19 cellular contexts compared by ENCODE assay signal in genomic region chr10:14904864-14905263, GRCh38. TPM values are rescaled to one million over a fixed set of nuclear protein-coding genes. Genes with fewer than 3 reads are reported as not detected.
A peak's percentile ranks its signal among the peaks of the same experiment; 100 is the strongest.
DNase-seq lines count a peak whose midpoint lies in the region; ATAC-seq and TF ChIP-seq lines count a peak whose summit lies in the region.
"Had no signal": no experiment of that assay in that cellular context is flagged by ENCODE, and none has a peak within 500 bp of the region (broad histone marks: within the 10 kb centered on the region; RNA-seq: fewer than 3 reads in every experiment).

No MANE protein-coding gene starts in this region.

- no peaks in the 10 kb centered on the region for H3K27me3 ChIP-seq in AG04450 (ENCODE audit: control insufficient read depth, insufficient read depth, low read length)
- H3K27me3 ChIP-seq in CD4-positive, alpha-beta T cell (ENCODE audit: control insufficient read depth, insufficient read depth, low read length), result no peaks in the 10 kb centered on the region
- H3K27me3 ChIP-seq: BE2C; BLaER1 treated with 17β-estradiol and CSF1 and Interleukin-3, amounts not matched to agents 10 nM and 100 nM had no signal

- peaks cover 6% of the 10 kb centered on the region for H3K9me3 Mint-ChIP-seq in activated CD4-positive, alpha-beta T cell treated with anti-CD3 and anti-CD28 coated beads for 36 hours (ENCODE audit: low read depth)
- H3K9me3 Mint-ChIP-seq in CD4-positive, alpha-beta T cell, result peaks cover 2% of the 10 kb centered on the region
- H3K9me3 Mint-ChIP-seq in memory B cell, result no peaks in the 10 kb centered on the region
- H3K9me3 Mint-ChIP-seq in T-helper 2 cell treated with Interferon-gamma antibody and Interleukin-4, amounts not matched to agents 5 μg/mL and 100 μg/mL, for 36 hours, result peaks cover 9% of the 10 kb centered on the region
- H3K9me3 Mint-ChIP-seq: HFFc6 had no signal

- no peak overlapping the region for H3K4me3 ChIP-seq in AG04450 (ENCODE audit: low read depth, low read length)
- H3K4me3 ChIP-seq: BLaER1 treated with 17β-estradiol and CSF1 and Interleukin-3, amounts not matched to agents 10 nM and 100 nM; HAP-1 had no signal

- peaks cover 9% of the 10 kb centered on the region for H3K4me1 Mint-ChIP-seq in activated CD4-positive, alpha-beta T cell treated with anti-CD3 and anti-CD28 coated beads for 36 hours
- H3K4me1 Mint-ChIP-seq in CD4-positive, alpha-beta T cell (ENCODE audit: low read depth), result peaks cover 32% of the 10 kb centered on the region
- H3K4me1 Mint-ChIP-seq in memory B cell, result no peaks in the 10 kb centered on the region
- peaks cover 3% of the 10 kb centered on the region for H3K4me1 Mint-ChIP-seq in T-helper 2 cell treated with Interferon-gamma antibody and Interleukin-4, amounts not matched to agents 5 μg/mL and 100 μg/mL, for 36 hours (ENCODE audit: low read depth)
- H3K4me1 Mint-ChIP-seq: CD14-positive monocyte had no signal

- POLR2A ChIA-PET in activated CD4-positive, alpha-beta T cell treated with anti-CD3 and anti-CD28 coated beads for 36 hours (lab: Charles Lee), result no interaction called here
- POLR2A ChIA-PET in AG04450 (lab: Yijun Ruan, JAX), result no interaction called here
- POLR2A ChIA-PET in CD4-positive, alpha-beta T cell (lab: Charles Lee), result interaction anchor here (1.0 to 2.4 kb wide), 2 partner anchors 49 to 66 kb away, joined by 5 to 8 read pairs; partner anchors contain the start of genes CDNF, DCLRE1C, HSPA14 and MSANTD7

- H3K4me3 Mint-ChIP-seq in activated CD4-positive, alpha-beta T cell treated with anti-CD3 and anti-CD28 coated beads for 36 hours, result no peak overlapping the region
- no peak overlapping the region for H3K4me3 Mint-ChIP-seq in CD4-positive, alpha-beta T cell
- H3K4me3 Mint-ChIP-seq in memory B cell, result no peak overlapping the region
- H3K4me3 Mint-ChIP-seq in T-helper 2 cell treated with Interferon-gamma antibody and Interleukin-4, amounts not matched to agents 5 μg/mL and 100 μg/mL, for 36 hours, result no peak overlapping the region
- H3K4me3 Mint-ChIP-seq: CD14-positive monocyte; CD8-positive, alpha-beta T cell; HFFc6 had no signal

- no peak for ATAC-seq in activated CD4-positive, alpha-beta T cell treated with anti-CD3 and anti-CD28 coated beads for 36 hours
- ATAC-seq in CD4-positive, alpha-beta T cell (ENCODE audit: poor library complexity), result no peak
- ATAC-seq in memory B cell (ENCODE audit: low read depth), result no peak

- DNase-seq in activated CD4-positive, alpha-beta T cell treated with anti-CD3 and anti-CD28 coated beads for 36 hours, result no peak
- no peak for DNase-seq in activated CD4-positive, alpha-beta T cell treated with anti-CD3 and anti-CD28 coated beads for 1 hour
- DNase-seq in AG04450 (ENCODE audit: low read depth, low spot score) (no peak), memory B cell (ENCODE audit: low spot score in 2 of 2) (no peak), KBM-7 (no peak)
- DNase-seq in CD4-positive, alpha-beta T cell, result no peak
- no peak for DNase-seq in T-helper 2 cell treated with Interferon-gamma antibody and Interleukin-4, amounts not matched to agents 5 μg/mL and 100 μg/mL, for 36 hours (ENCODE audit: low spot score)
- DNase-seq: 8988T, BE2C, DMS153, DND-41, GOT3 had no signal

- peak overlapping the region; percentile 72 for H3K27ac Mint-ChIP-seq in activated CD4-positive, alpha-beta T cell treated with anti-CD3 and anti-CD28 coated beads for 36 hours
- H3K27ac Mint-ChIP-seq in CD4-positive, alpha-beta T cell, result peak overlapping the region; percentile 72
- H3K27ac Mint-ChIP-seq in memory B cell, result peak overlapping the region; percentile 41
- H3K27ac Mint-ChIP-seq in T-helper 2 cell treated with Interferon-gamma antibody and Interleukin-4, amounts not matched to agents 5 μg/mL and 100 μg/mL, for 36 hours, result no peak overlapping the region
- H3K27ac Mint-ChIP-seq: HFFc6 had no signal

- H3K36me3 Mint-ChIP-seq in activated CD4-positive, alpha-beta T cell treated with anti-CD3 and anti-CD28 coated beads for 36 hours (ENCODE audit: low read depth), result peaks cover 49% of the 10 kb centered on the region
- peaks cover 45% of the 10 kb centered on the region for H3K36me3 Mint-ChIP-seq in CD4-positive, alpha-beta T cell (ENCODE audit: low read depth)
- peaks cover 19% of the 10 kb centered on the region for H3K36me3 Mint-ChIP-seq in memory B cell
- peaks cover 53% of the 10 kb centered on the region for H3K36me3 Mint-ChIP-seq in T-helper 2 cell treated with Interferon-gamma antibody and Interleukin-4, amounts not matched to agents 5 μg/mL and 100 μg/mL, for 36 hours (ENCODE audit: low read depth)

- H3K9me3 ChIP-seq in AG04450 (ENCODE audit: control insufficient read depth, insufficient read depth, low read length), result no peaks in the 10 kb centered on the region; the same call in 1 of the 2 replicates
- no peaks in the 10 kb centered on the region for H3K9me3 ChIP-seq in CD4-positive, alpha-beta T cell (ENCODE audit: control insufficient read depth, low read length)
- H3K9me3 ChIP-seq: BE2C, Caco-2, HAP-1 had no signal

- no peaks in the 10 kb centered on the region for H3K27me3 Mint-ChIP-seq in activated CD4-positive, alpha-beta T cell treated with anti-CD3 and anti-CD28 coated beads for 36 hours
- no peaks in the 10 kb centered on the region for H3K27me3 Mint-ChIP-seq in CD4-positive, alpha-beta T cell
- no peaks in the 10 kb centered on the region for H3K27me3 Mint-ChIP-seq in memory B cell
- no peaks in the 10 kb centered on the region for H3K27me3 Mint-ChIP-seq in T-helper 2 cell treated with Interferon-gamma antibody and Interleukin-4, amounts not matched to agents 5 μg/mL and 100 μg/mL, for 36 hours (ENCODE audit: low read depth)

- no peak overlapping the region for H3K27ac ChIP-seq in AG04450 (ENCODE audit: low read depth, low read length)
- H3K27ac ChIP-seq in CD4-positive, alpha-beta T cell (ENCODE audit: low read depth, low read length), result no peak overlapping the region
- H3K27ac ChIP-seq: BLaER1 treated with 17β-estradiol and CSF1 and Interleukin-3, amounts not matched to agents 10 nM and 100 nM had no signal

- TF ChIP-seq CTCF in AG04450 (IDR thresholded peaks at IDR 0.05; ENCODE audit: low read depth, low read length), result 0 out of 2 replicates have a peak, but pooled peaks have one; percentile 2
- no peak for TF ChIP-seq CTCF in CD4-positive, alpha-beta T cell (IDR thresholded peaks at IDR 0.05)

- in situ Hi-C loops in KBM-7 (cut with MboI; ENCODE audit: low pct_unique_long_range_greater_than_20kb, low sequenced_read_pairs), result no loop called here

- intact Hi-C loops in activated CD4-positive, alpha-beta T cell treated with anti-CD3 and anti-CD28 coated beads for 36 hours (cut with DNase I, micrococcal nuclease), result no loop called here
- intact Hi-C loops in CD4-positive, alpha-beta T cell (cut with DNase I, micrococcal nuclease), result loop anchor here in 1 of 2 experiments (2.0 kb wide), 2 partner anchors 26 to 50 kb away; partner anchors contain the start of genes DCLRE1C and SUV39H2

- CTCF ChIA-PET in activated CD4-positive, alpha-beta T cell treated with anti-CD3 and anti-CD28 coated beads for 36 hours (lab: Charles Lee), result interaction anchor here (0.8 to 1.9 kb wide), 7 partner anchors 9 to 67 kb away, joined by 3 to 7 read pairs (median 3); partner anchors contain the start of gene SUV39H2
- CTCF ChIA-PET in AG04450 (lab: Charles Lee), result interaction anchor here (0.5 to 1.0 kb wide), 5 partner anchors 12 to 581 kb away, joined by 3 to 4 read pairs (median 3); no protein-coding TSS in a partner anchor
- CTCF ChIA-PET in CD4-positive, alpha-beta T cell (lab: Charles Lee), result interaction anchor here (0.6 to 0.9 kb wide), 4 partner anchors 15 to 1616 kb away, joined by 3 to 5 read pairs (median 4); no protein-coding TSS in a partner anchor

RNA-seq across cellular contexts. Expression of gene SUV39H2, which starts 26.2 kb away (rescaled TPM):
- total RNA-seq in activated CD4-positive, alpha-beta T cell treated with anti-CD3 and anti-CD28 coated beads for 36 hours, result 10 to 100 TPM; 42.9 to 51.5 TPM
- 6.2 and 9.0 TPM in 2 replicates for polyA plus RNA-seq in AG04450 (2011; rRNA removed)
- polyA minus RNA-seq in AG04450 (2011; rRNA and poly(A)+ RNA removed), result 2.2 and 9.1 TPM in 2 replicates
- total RNA-seq in CD4-positive, alpha-beta T cell, result 1 to 10 TPM; 3.4 to 3.5 TPM

RNA-seq across cellular contexts. Expression of gene DCLRE1C, which starts 49.0 kb away (rescaled TPM):
- 10 to 100 TPM; 17.9 to 30.9 TPM for total RNA-seq in activated CD4-positive, alpha-beta T cell treated with anti-CD3 and anti-CD28 coated beads for 36 hours
- 5.5 and 6.4 TPM in 2 replicates for polyA plus RNA-seq in AG04450 (2011; rRNA removed)
- 5.7 and 7.0 TPM in 2 replicates for polyA minus RNA-seq in AG04450 (2011; rRNA and poly(A)+ RNA removed)
- 10 to 100 TPM; 11.0 to 15.4 TPM for total RNA-seq in CD4-positive, alpha-beta T cell

RNA-seq across cellular contexts. Expression of gene MEIG1, which starts 54.3 kb away (rescaled TPM):
- 1 to 10 TPM in 1 of 2 experiments, under 1 TPM in 1; 0.81 to 1.1 TPM for total RNA-seq in activated CD4-positive, alpha-beta T cell treated with anti-CD3 and anti-CD28 coated beads for 36 hours
- polyA plus RNA-seq in AG04450 (2011; rRNA removed), result 0.21 TPM in 1 of 2 replicates, not detected in the other
- polyA minus RNA-seq in AG04450 (2011; rRNA and poly(A)+ RNA removed), result not detected in 2 replicates
- not detected for total RNA-seq in CD4-positive, alpha-beta T cell
- total RNA-seq: A673; Caco-2; CD8-positive, alpha-beta T cell had no signal

Comparison
In these comparisons a context has a peak if more than half of its experiments do, and no peak if none do; other contexts are left out.
1. RNA of gene SUV39H2, which starts 26.2 kb away (total RNA-seq): 42.9 to 51.5 TPM in activated CD4-positive, alpha-beta T cell treated with anti-CD3 and anti-CD28 coated beads for 36 hours; 3.4 to 3.5 TPM in CD4-positive, alpha-beta T cell; every median in the first group is over 4 times any median in the second.